ENCODE assay signal across 11 cellular contexts in genomic region chr1:1833456-1833855, GRCh38. TPM values are rescaled to one million over a fixed set of nuclear protein-coding genes. Genes with fewer than 3 reads are reported as not detected.
DNase-seq lines count a peak whose midpoint lies in the region; ATAC-seq and TF ChIP-seq lines count a peak whose summit lies in the region.
"Had no signal": no experiment of that assay in that cellular context is flagged by ENCODE, and none has a peak within 500 bp of the region (broad histone marks: within the 10 kb centered on the region; RNA-seq: fewer than 3 reads in every experiment).

No MANE protein-coding gene starts in this region.

- H3K79me2 ChIP-seq in hepatocyte, result peaks cover 100% of the 10 kb centered on the region
- H3K79me2 ChIP-seq in smooth muscle cell (ENCODE audit: low read depth), result peaks cover 99% of the 10 kb centered on the region

- H3K27me3 Mint-ChIP-seq in activated T-helper 17 cell treated with anti-CD3 and anti-CD28 coated beads, Interleukin-2, amount 50 U/mL, for 72 hours, result no peaks in the 10 kb centered on the region

- no peaks in the 10 kb centered on the region for H3K9me3 ChIP-seq in HUES64 (ENCODE audit: insufficient read depth, low read depth, low read length)
- no peaks in the 10 kb centered on the region for H3K9me3 ChIP-seq in hepatocyte (ENCODE audit: low read depth)
- H3K9me3 ChIP-seq in smooth muscle cell (replicated peaks; ENCODE audit: low read depth), result no peaks in the 10 kb centered on the region
- H3K9me3 ChIP-seq: breast epithelium had no signal

- TF ChIP-seq CTCF in hepatocyte (IDR thresholded peaks at IDR 0.05; ENCODE audit: poor library complexity), result no peak
- no peak for TF ChIP-seq CTCF in smooth muscle cell (IDR thresholded peaks at IDR 0.05; ENCODE audit: borderline replicate concordance, insufficient read depth, poor library complexity, severe bottlenecking)

- ATAC-seq in activated T-helper 17 cell treated with anti-CD3 and anti-CD28 coated beads, Interleukin-2, amount 50 U/mL, for 72 hours (replicated peaks), result no peak
- no peak for ATAC-seq in GM19328 (IDR thresholded peaks at IDR 0.05; ENCODE audit: unreplicated experiment)

- H3K9ac ChIP-seq in HUES64 (ENCODE audit: low read depth, low read length) (peak overlapping the region; percentile 18; the same call in 1 of the 2 replicates), smooth muscle cell (ENCODE audit: low read depth) (no peak overlapping the region)

- peaks cover 12% of the 10 kb centered on the region for H3F3A ChIP-seq in smooth muscle cell (ENCODE audit: low read depth)

- no peak overlapping the region for H3K4me3 Mint-ChIP-seq in activated T-helper 17 cell treated with anti-CD3 and anti-CD28 coated beads, Interleukin-2, amount 50 U/mL, for 72 hours

- H3K36me3 Mint-ChIP-seq in activated T-helper 17 cell treated with anti-CD3 and anti-CD28 coated beads, Interleukin-2, amount 50 U/mL, for 72 hours (ENCODE audit: low read depth), result peaks cover 91% of the 10 kb centered on the region

- H4K20me1 ChIP-seq in hepatocyte (ENCODE audit: insufficient read depth, poor library complexity, severe bottlenecking) (peaks cover 77% of the 10 kb centered on the region), smooth muscle cell (ENCODE audit: low read depth) (peaks cover 100% of the 10 kb centered on the region)

- 95% methylated on average over 10 of the region's 10 CpGs for WGBS in HUES64
- 86% methylated on average over 10 of the region's 10 CpGs for WGBS in hepatocyte (ENCODE audit: low lambda C conversion rate, missing lambda C conversion rate)
- WGBS in smooth muscle cell (ENCODE audit: low lambda C conversion rate), result 96% methylated on average over 10 of the region's 10 CpGs

- H3K27ac Mint-ChIP-seq in activated T-helper 17 cell treated with anti-CD3 and anti-CD28 coated beads, Interleukin-2, amount 50 U/mL, for 72 hours, result peak overlapping the region; percentile 53

- no peaks in the 10 kb centered on the region for H3K9me3 Mint-ChIP-seq in activated T-helper 17 cell treated with anti-CD3 and anti-CD28 coated beads, Interleukin-2, amount 50 U/mL, for 72 hours

- peaks cover 36% of the 10 kb centered on the region for H3K4me1 Mint-ChIP-seq in activated T-helper 17 cell treated with anti-CD3 and anti-CD28 coated beads, Interleukin-2, amount 50 U/mL, for 72 hours

- H3K4me3 ChIP-seq in HUES64 (ENCODE audit: low read length) (no peak overlapping the region), hepatocyte (no peak overlapping the region), smooth muscle cell (no peak overlapping the region)
- H3K4me3 ChIP-seq: breast epithelium had no signal

- H3K36me3 ChIP-seq in HUES64 (ENCODE audit: insufficient read depth, low read length), result peaks cover 85% of the 10 kb centered on the region
- no peaks in the 10 kb centered on the region for H3K36me3 ChIP-seq in hepatocyte (replicated peaks; ENCODE audit: insufficient read depth, low read depth)
- H3K36me3 ChIP-seq in smooth muscle cell (ENCODE audit: low read depth), result no peaks in the 10 kb centered on the region
- H3K36me3 ChIP-seq: breast epithelium had no signal

- H3K4me2 ChIP-seq in hepatocyte, result no peak overlapping the region
- no peak overlapping the region for H3K4me2 ChIP-seq in smooth muscle cell

- peak overlapping the region; percentile 30; the same call in 1 of the 2 replicates for H3K27ac ChIP-seq in HUES64 (ENCODE audit: low read depth, low read length)
- peak overlapping the region; percentile 57 for H3K27ac ChIP-seq in hepatocyte
- peak overlapping the region; percentile 52 for H3K27ac ChIP-seq in smooth muscle cell (ENCODE audit: low read depth)
- H3K27ac ChIP-seq: breast epithelium, HL-60 had no signal

- DNase-seq in hepatocyte (ENCODE audit: low spot score) (no peak), smooth muscle cell (lab: John Stamatoyannopoulos, UW; ENCODE audit: unreplicated experiment) (no peak), DMS53 (lab: John Stamatoyannopoulos, UW) (no peak)
- DNase-seq in effector CD4-positive, alpha-beta T cell, result no peak
- DNase-seq: left cardiac atrium, NCI-H1048 had no signal

- H2AFZ ChIP-seq in hepatocyte (no peak overlapping the region), smooth muscle cell (ENCODE audit: low read depth) (no peak overlapping the region)

- H3K4me1 ChIP-seq in HUES64 (ENCODE audit: insufficient read depth, low read length) (peaks cover 17% of the 10 kb centered on the region; the same call in 1 of the 2 replicates), hepatocyte (ENCODE audit: insufficient read depth) (peaks cover 11% of the 10 kb centered on the region), smooth muscle cell (ENCODE audit: low read depth) (peaks cover 10% of the 10 kb centered on the region)
- H3K4me1 ChIP-seq: breast epithelium had no signal

- H3K27me3 ChIP-seq in HUES64 (ENCODE audit: insufficient read depth, low read length), result no peaks in the 10 kb centered on the region
- no peaks in the 10 kb centered on the region for H3K27me3 ChIP-seq in hepatocyte
- H3K27me3 ChIP-seq in smooth muscle cell (ENCODE audit: low read depth), result no peaks in the 10 kb centered on the region
- H3K27me3 ChIP-seq: breast epithelium had no signal

- no peaks in the 10 kb centered on the region for H3K9me2 ChIP-seq in hepatocyte (replicated peaks; ENCODE audit: insufficient read depth)

RNA-seq across cellular contexts. Expression of gene NADK, which starts 55.2 kb away (rescaled TPM):
- 39.5 TPM for polyA plus RNA-seq in HUES64 (2013, experiment 1 of 2)
- polyA plus RNA-seq in HUES64 (2013, experiment 2 of 2), result 35.2 TPM
- 10 to 100 TPM; 39.0 to 90.2 TPM for total RNA-seq in activated T-helper 17 cell treated with anti-CD3 and anti-CD28 coated beads, Interleukin-2, amount 50 U/mL, for 72 hours
- 46.9 and 67.5 TPM in 2 replicates for total RNA-seq in hepatocyte
- 57.3 and 68.2 TPM in 2 replicates for polyA plus RNA-seq in hepatocyte
- total RNA-seq in smooth muscle cell, result 27.2 and 32.7 TPM in 2 replicates
- polyA plus RNA-seq in smooth muscle cell, result 37.8 and 39.0 TPM in 2 replicates

RNA-seq across cellular contexts. Expression of gene GNB1, which starts 57.4 kb away (rescaled TPM):
- polyA plus RNA-seq in HUES64 (2013, experiment 1 of 2), result 213 TPM
- polyA plus RNA-seq in HUES64 (2013, experiment 2 of 2), result 234 TPM
- total RNA-seq in activated T-helper 17 cell treated with anti-CD3 and anti-CD28 coated beads, Interleukin-2, amount 50 U/mL, for 72 hours, result 100 to 1,000 TPM; 266 to 410 TPM
- total RNA-seq in hepatocyte, result 134 and 155 TPM in 2 replicates
- 154 and 175 TPM in 2 replicates for polyA plus RNA-seq in hepatocyte
- 188 and 208 TPM in 2 replicates for total RNA-seq in smooth muscle cell
- polyA plus RNA-seq in smooth muscle cell, result 265 and 293 TPM in 2 replicates
